ENCODE assay signal across 24 cellular contexts in the genomic region with DNA sequence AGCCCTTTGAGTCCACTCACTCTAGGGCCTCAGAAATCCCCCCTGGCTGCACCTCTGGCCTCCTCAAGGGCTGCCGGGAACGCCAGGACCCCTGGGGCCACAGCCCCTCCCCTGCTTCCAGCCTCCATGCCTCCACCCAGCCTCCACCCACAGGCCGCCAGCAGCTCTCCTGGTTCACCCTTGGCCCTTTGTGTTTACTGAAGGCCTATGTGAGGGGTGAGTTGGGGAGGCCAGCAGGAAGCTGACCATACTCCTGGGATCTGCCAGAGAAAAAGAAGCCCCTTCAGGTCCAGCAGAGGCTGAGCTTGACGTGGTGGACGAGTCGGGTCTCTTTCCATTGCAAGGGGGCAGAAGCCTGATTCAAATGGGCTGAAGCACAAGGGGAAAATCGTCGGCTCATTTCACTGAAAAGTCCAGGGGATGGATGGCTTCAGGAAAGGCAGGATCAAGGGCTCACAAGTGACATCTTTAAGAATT. TPM values are rescaled to one million over a fixed set of nuclear protein-coding genes. Genes with fewer than 3 reads are reported as not detected.
A peak's percentile ranks its signal among the peaks of the same experiment; 100 is the strongest.
DNase-seq lines count a peak whose midpoint lies in the region; ATAC-seq, FAIRE-seq and TF ChIP-seq lines count a peak whose summit lies in the region.
"Had no signal": no experiment of that assay in that cellular context is flagged by ENCODE, and none has a peak within 500 bp of the region (broad histone marks: within the 10 kb centered on the region; RNA-seq: fewer than 3 reads in every experiment).

No MANE protein-coding gene starts in this region.

- H3K27me3 Mint-ChIP-seq in activated naive CD8-positive, alpha-beta T cell treated with anti-CD3 and anti-CD28 coated beads, Interleukin-2, amount 10 ng/mL, durations not matched to agents 7 days and 5 days: peaks cover 3% of the 10 kb centered on the region
- H3K27me3 Mint-ChIP-seq in activated naive CD8-positive, alpha-beta T cell treated with anti-CD3 and anti-CD28 coated beads, Interleukin-2, amount 50 U/mL, for 24 hours: no peaks in the 10 kb centered on the region
- no peaks in the 10 kb centered on the region for H3K27me3 Mint-ChIP-seq in chondrocyte (ENCODE audit: low read depth)
- H3K27me3 Mint-ChIP-seq: B cell had no signal

- no peaks in the 10 kb centered on the region for H3K9me3 ChIP-seq in HepG2 (ENCODE audit: low read length)
- no peaks in the 10 kb centered on the region for H3K9me3 ChIP-seq in tibial artery
- H3K9me3 ChIP-seq in smooth muscle cell (replicated peaks; ENCODE audit: low read depth): no peaks in the 10 kb centered on the region
- H3K9me3 ChIP-seq: MG63, SJSA1 had no signal

- WGBS in HepG2 (ENCODE audit: low lambda C conversion rate): 0% methylated on average over 5 of the region's 8 CpGs
- 91% methylated on average over 8 of the region's 8 CpGs for WGBS in smooth muscle cell (ENCODE audit: low lambda C conversion rate)

- no peak for ATAC-seq in activated naive CD8-positive, alpha-beta T cell treated with anti-CD3 and anti-CD28 coated beads, Interleukin-2, amount 10 ng/mL, durations not matched to agents 7 days and 5 days (ENCODE audit: low read depth)
- no peak for ATAC-seq in activated naive CD8-positive, alpha-beta T cell treated with anti-CD3 and anti-CD28 coated beads, Interleukin-2, amount 50 U/mL, for 24 hours
- ATAC-seq in HepG2: peak; percentile 40; the same call in 2 of the 3 replicates

- TF ChIP-seq RAD21 in HepG2 (CRISPR knock-in tag; IDR thresholded peaks at IDR 0.05): no peak

- H3K4me3 Mint-ChIP-seq in activated naive CD8-positive, alpha-beta T cell treated with anti-CD3 and anti-CD28 coated beads, Interleukin-2, amount 10 ng/mL, durations not matched to agents 7 days and 5 days: no peak overlapping the region
- H3K4me3 Mint-ChIP-seq in activated naive CD8-positive, alpha-beta T cell treated with anti-CD3 and anti-CD28 coated beads, Interleukin-2, amount 50 U/mL, for 24 hours: no peak overlapping the region
- H3K4me3 Mint-ChIP-seq in chondrocyte (ENCODE audit: unreplicated experiment): no peak overlapping the region
- H3K4me3 Mint-ChIP-seq: B cell, CD14-positive monocyte had no signal

- H3K9me3 Mint-ChIP-seq in activated naive CD8-positive, alpha-beta T cell treated with anti-CD3 and anti-CD28 coated beads, Interleukin-2, amount 10 ng/mL, durations not matched to agents 7 days and 5 days: no peaks in the 10 kb centered on the region
- no peaks in the 10 kb centered on the region for H3K9me3 Mint-ChIP-seq in activated naive CD8-positive, alpha-beta T cell treated with anti-CD3 and anti-CD28 coated beads, Interleukin-2, amount 50 U/mL, for 24 hours
- H3K9me3 Mint-ChIP-seq in chondrocyte (ENCODE audit: low read depth): peaks cover 7% of the 10 kb centered on the region

- no peak overlapping the region for H3K27ac ChIP-seq in HepG2 (ENCODE audit: extremely low read length, insufficient read depth, low read length)
- H3K27ac ChIP-seq in tibial artery: no peak overlapping the region
- H3K27ac ChIP-seq in smooth muscle cell (ENCODE audit: low read depth): no peak overlapping the region
- H3K27ac ChIP-seq: SJSA1 had no signal

- no peak overlapping the region for H3K27ac Mint-ChIP-seq in activated naive CD8-positive, alpha-beta T cell treated with anti-CD3 and anti-CD28 coated beads, Interleukin-2, amount 10 ng/mL, durations not matched to agents 7 days and 5 days
- no peak overlapping the region for H3K27ac Mint-ChIP-seq in activated naive CD8-positive, alpha-beta T cell treated with anti-CD3 and anti-CD28 coated beads, Interleukin-2, amount 50 U/mL, for 24 hours
- no peak overlapping the region for H3K27ac Mint-ChIP-seq in chondrocyte (ENCODE audit: unreplicated experiment)
- H3K27ac Mint-ChIP-seq: B cell had no signal

- peaks cover 12% of the 10 kb centered on the region for H3K4me1 Mint-ChIP-seq in activated naive CD8-positive, alpha-beta T cell treated with anti-CD3 and anti-CD28 coated beads, Interleukin-2, amount 10 ng/mL, durations not matched to agents 7 days and 5 days
- peaks cover 3% of the 10 kb centered on the region for H3K4me1 Mint-ChIP-seq in activated naive CD8-positive, alpha-beta T cell treated with anti-CD3 and anti-CD28 coated beads, Interleukin-2, amount 50 U/mL, for 24 hours
- H3K4me1 Mint-ChIP-seq in chondrocyte (ENCODE audit: low read depth): peaks cover 15% of the 10 kb centered on the region

- H3K79me2 ChIP-seq in HepG2 (ENCODE audit: insufficient read depth, low read length) (no peaks in the 10 kb centered on the region), smooth muscle cell (ENCODE audit: low read depth) (no peaks in the 10 kb centered on the region)

- TF ChIP-seq POLR2A in HepG2 (IDR thresholded peaks at IDR 0.05; ENCODE audit: insufficient read depth in 1 of 2, low read depth in 2 of 2, low read length in 2 of 2): no peak

- FAIRE-seq in HepG2 (lab: Jason Lieb, UNC): no peak
- FAIRE-seq: A204.1, D721Med, GM19239, RCC 7860 had no signal

- POLR2A ChIA-PET in activated naive CD8-positive, alpha-beta T cell treated with anti-CD3 and anti-CD28 coated beads, Interleukin-2, amount 10 ng/mL, durations not matched to agents 7 days and 5 days (lab: Charles Lee): interaction anchor here (1.0 kb wide), 1 partner anchor 17 kb away, joined by 4 read pairs; no protein-coding TSS in a partner anchor
- POLR2A ChIA-PET in HepG2 (lab: Yijun Ruan, JAX): no interaction called here

- TF ChIP-seq CTCF in chondrocyte (IDR thresholded peaks at IDR 0.05) (no peak), HepG2 (CRISPR knock-in tag; IDR thresholded peaks at IDR 0.05) (no peak), tibial artery (IDR thresholded peaks at IDR 0.05) (no peak), smooth muscle cell (IDR thresholded peaks at IDR 0.05; ENCODE audit: borderline replicate concordance, insufficient read depth, poor library complexity, severe bottlenecking) (no peak)

- BruUV-seq in HepG2 (replicated peaks; lab: Mats Ljungman, UMichigan): no TSS peak

- H3K4me3 ChIP-seq in HepG2 (replicated peaks in 1 of 3; ENCODE audit: insufficient read depth in 1 of 3, low read depth in 2 of 3, low read length in 3 of 3) (no peak overlapping the region; a peak in 1 of 6 replicates), tibial artery (no peak overlapping the region), smooth muscle cell (no peak overlapping the region)
- H3K4me3 ChIP-seq: MG63, SJSA1 had no signal

- H4K20me1 ChIP-seq in HepG2 (ENCODE audit: insufficient read depth, low read length): no peaks in the 10 kb centered on the region
- H4K20me1 ChIP-seq in smooth muscle cell (ENCODE audit: low read depth): no peaks in the 10 kb centered on the region

- H3K4me1 ChIP-seq in HepG2 (ENCODE audit: insufficient read depth, low read length): peaks cover 56% of the 10 kb centered on the region
- peaks cover 0 to 23% (median 2%) of the 10 kb centered on the region in 4 donors for H3K4me1 ChIP-seq in tibial artery
- no peaks in the 10 kb centered on the region for H3K4me1 ChIP-seq in smooth muscle cell (ENCODE audit: low read depth)

- no peaks in the 10 kb centered on the region for H3K36me3 Mint-ChIP-seq in activated naive CD8-positive, alpha-beta T cell treated with anti-CD3 and anti-CD28 coated beads, Interleukin-2, amount 10 ng/mL, durations not matched to agents 7 days and 5 days
- H3K36me3 Mint-ChIP-seq in activated naive CD8-positive, alpha-beta T cell treated with anti-CD3 and anti-CD28 coated beads, Interleukin-2, amount 50 U/mL, for 24 hours (ENCODE audit: low read depth): no peaks in the 10 kb centered on the region
- peaks cover 5% of the 10 kb centered on the region for H3K36me3 Mint-ChIP-seq in chondrocyte (ENCODE audit: low read depth)
- H3K36me3 Mint-ChIP-seq: CD14-positive monocyte had no signal

- H3K27me3 ChIP-seq in HepG2 (ENCODE audit: control insufficient read depth in 1 of 2, insufficient read depth in 2 of 2, low read length in 2 of 2): peaks cover 1 to 42% of the 10 kb centered on the region in 2 experiments; a peak in 4 of 5 replicates
- H3K27me3 ChIP-seq in tibial artery: no peaks in the 10 kb centered on the region
- H3K27me3 ChIP-seq in smooth muscle cell (ENCODE audit: low read depth): no peaks in the 10 kb centered on the region
- H3K27me3 ChIP-seq: MG63, SJSA1 had no signal

- CTCF ChIA-PET in HepG2 (lab: Yijun Ruan, JAX; ENCODE audit: low intra/inter-chr PET ratio, low total read pairs): no interaction called here

- H3K4me2 ChIP-seq in HepG2 (ENCODE audit: low read depth, low read length): peak overlapping the region; percentile 10; the same call in 1 of the 2 replicates
- H3K4me2 ChIP-seq in smooth muscle cell: no peak overlapping the region

- H3K9ac ChIP-seq in HepG2 (ENCODE audit: insufficient read depth, low read depth, low read length): no peak overlapping the region
- H3K9ac ChIP-seq in smooth muscle cell (ENCODE audit: low read depth): no peak overlapping the region

- no peak overlapping the region for H2AFZ ChIP-seq in HepG2 (ENCODE audit: low read length)
- no peak overlapping the region for H2AFZ ChIP-seq in smooth muscle cell (ENCODE audit: low read depth)

- intact Hi-C loops in HepG2 (cut with micrococcal nuclease; ENCODE audit: unreplicated experiment) (no loop called here), tibial artery (cut with DNase I; ENCODE audit: low total_unique reads) (no loop called here)

- no peak for TF ChIP-seq EP300 in HepG2 (IDR thresholded peaks at IDR 0.05; ENCODE audit: low read depth in 2 of 2, low read length in 2 of 2)
- no peak for TF ChIP-seq EP300 in HepG2 (CRISPR knock-in tag; IDR thresholded peaks at IDR 0.05; ENCODE audit: borderline replicate concordance)

- in situ Hi-C loops in HepG2 (cut with HindIII; ENCODE audit: extremely low pct_ligation_motif_present, low pct_unique_long_range_greater_than_20kb): no loop called here

- peak; percentile 21 for DNase-seq in activated naive CD8-positive, alpha-beta T cell treated with anti-CD3 and anti-CD28 coated beads, Interleukin-2, amount 10 ng/mL, durations not matched to agents 7 days and 5 days
- no peak for DNase-seq in activated naive CD8-positive, alpha-beta T cell treated with anti-CD3 and anti-CD28 coated beads, Interleukin-2, amount 50 U/mL, for 24 hours
- DNase-seq in chondrocyte (ENCODE audit: low spot score) (peak; percentile 79), HepG2 (ENCODE audit: low spot score) (no peak), tibial artery (no peak), T-helper 2 cell (no peak), smooth muscle cell (lab: John Stamatoyannopoulos, UW; ENCODE audit: unreplicated experiment) (no peak)
- DNase-seq: DMS53, EL, GF-D8, Kasumi-1, MG63, NCI-H1417, NCI-H1694 treated with DMSO at 0.1 percent for 48 hours, NCI-H446 treated with DMSO at 0.1 percent for 48 hours, NCI-H526 treated with DMSO at 0.1 percent for 48 hours, OCI-M1 had no signal

- H3K36me3 ChIP-seq in HepG2 (replicated peaks in 1 of 2; ENCODE audit: control insufficient read depth in 1 of 2, insufficient read depth in 2 of 2, low read length in 2 of 2) (no peaks in the 10 kb centered on the region), tibial artery (no peaks in the 10 kb centered on the region), smooth muscle cell (ENCODE audit: low read depth) (no peaks in the 10 kb centered on the region)
- H3K36me3 ChIP-seq: MG63, SJSA1 had no signal

- no peaks in the 10 kb centered on the region for H3F3A ChIP-seq in smooth muscle cell (ENCODE audit: low read depth)

RNA-seq across cellular contexts. Expression of a gene that starts 18.3 kb away (rescaled TPM):
- total RNA-seq in activated naive CD8-positive, alpha-beta T cell treated with anti-CD3 and anti-CD28 coated beads, Interleukin-2, amount 10 ng/mL, durations not matched to agents 7 days and 5 days: 100 to 1,000 TPM; 289 to 297 TPM
- total RNA-seq in chondrocyte: 0.53 to 1.7 TPM (median 1.5 TPM) in 3 replicates
- total RNA-seq in HepG2 (2016; rRNA removed; fragmentation: Illumina TruSeq; extraction: Trizol): not detected in 2 replicates
- total RNA-seq in HepG2 (2016; cell fraction: cytosol; rRNA removed; fragmentation: Illumina TruSeq; extraction: Trizol; ENCODE audit: low read depth): not detected in 2 replicates
- total RNA-seq in HepG2 (2016; cell fraction: insoluble cytoplasmic fraction; rRNA removed; fragmentation: Illumina TruSeq; extraction: Trizol): not detected in 2 replicates
- total RNA-seq in HepG2 (2016; cell fraction: membrane; rRNA removed; fragmentation: Illumina TruSeq; extraction: Trizol): not detected in 2 replicates
- total RNA-seq in HepG2 (2016; cell fraction: nucleus; rRNA removed; fragmentation: Illumina TruSeq; extraction: Trizol): not detected in 2 replicates
- polyA plus RNA-seq in HepG2 (2011; rRNA removed): 0.07 and 0.10 TPM in 2 replicates
- polyA plus RNA-seq in HepG2 (2011; cell fraction: cytosol; rRNA removed): 0.03 and 0.14 TPM in 2 replicates
- 0.16 and 0.40 TPM in 2 replicates for polyA plus RNA-seq in HepG2 (2011; cell fraction: nucleus; rRNA removed)
- 0.15 and 0.25 TPM in 2 replicates for polyA plus RNA-seq in HepG2 (2012)
- not detected in 2 replicates for polyA plus RNA-seq in HepG2 (2016; cell fraction: cytosol; fragmentation: Illumina TruSeq; extraction: Trizol; ENCODE audit: low read depth)
- polyA plus RNA-seq in HepG2 (2016; cell fraction: insoluble cytoplasmic fraction; fragmentation: Illumina TruSeq; extraction: Trizol; ENCODE audit: low read depth): not detected in 2 replicates
- polyA plus RNA-seq in HepG2 (2016; cell fraction: membrane; fragmentation: Illumina TruSeq; extraction: Trizol; ENCODE audit: low read depth): not detected in 2 replicates
- not detected in 2 replicates for polyA plus RNA-seq in HepG2 (2016; cell fraction: nucleus; fragmentation: Illumina TruSeq; extraction: Trizol; ENCODE audit: insufficient read depth, low read depth)
- 0.52 and 1.2 TPM in 2 replicates for polyA minus RNA-seq in HepG2 (2011; rRNA and poly(A)+ RNA removed; ENCODE audit: low replicate concordance)
- not detected in 2 replicates for polyA minus RNA-seq in HepG2 (2011; cell fraction: cytosol; rRNA and poly(A)+ RNA removed)
- 0.13 TPM in 1 of 2 replicates, not detected in the other for polyA minus RNA-seq in HepG2 (2011; cell fraction: nucleus; rRNA and poly(A)+ RNA removed)
- 2.9 and 4.2 TPM in 2 replicates for total RNA-seq in smooth muscle cell
- 4.7 and 7.8 TPM in 2 replicates for polyA plus RNA-seq in smooth muscle cell

Comparison
In these comparisons a context has a peak if more than half of its experiments do, and no peak if none do; other contexts are left out.
1. DNase-seq: peak in activated naive CD8-positive, alpha-beta T cell treated with anti-CD3 and anti-CD28 coated beads, Interleukin-2, amount 10 ng/mL, durations not matched to agents 7 days and 5 days (single experiment) and chondrocyte (single experiment); none in activated naive CD8-positive, alpha-beta T cell treated with anti-CD3 and anti-CD28 coated beads, Interleukin-2, amount 50 U/mL, for 24 hours (single experiment), HepG2 (single experiment), tibial artery (0 of 2), T-helper 2 cell (0 of 5) and smooth muscle cell (single experiment).
2. RNA of a gene that starts 18.3 kb away (total RNA-seq): 289 to 297 TPM in activated naive CD8-positive, alpha-beta T cell treated with anti-CD3 and anti-CD28 coated beads, Interleukin-2, amount 10 ng/mL, durations not matched to agents 7 days and 5 days; 2.9 to 4.2 TPM in smooth muscle cell, 0.53 to 1.7 TPM in chondrocyte and not detected in HepG2; every median in the first group is over 10 times any median in the second.